Comparison of ENCODE assay signal across 10 cellular contexts in genomic region chr12:9866786-9867379, GRCh38. TPM values are rescaled to one million over a fixed set of nuclear protein-coding genes. Genes with fewer than 3 reads are reported as not detected.
DNase-seq lines count a peak whose midpoint lies in the region; ATAC-seq and TF ChIP-seq lines count a peak whose summit lies in the region.
"Had no signal": no experiment of that assay in that cellular context is flagged by ENCODE, and none has a peak within 500 bp of the region (broad histone marks: within the 10 kb centered on the region; RNA-seq: fewer than 3 reads in every experiment).

No MANE protein-coding gene starts in this region.

- DNase-seq in DMS53 treated with DMSO at 0.1 percent for 48 hours (lab: John Stamatoyannopoulos, UW; ENCODE audit: unreplicated experiment), result peak; percentile 82
- peak; percentile 30 for DNase-seq in OCI-LY7 (ENCODE audit: low spot score)
- DNase-seq in G401 (ENCODE audit: low spot score), result no peak
- DNase-seq in stimulated activated CD4-positive, alpha-beta T cell treated with anti-CD3 and anti-CD28 coated beads, Interleukin-4, amount 100 ng/mL, for 24 hours, result no peak
- no peak for DNase-seq in SIG-M5 treated with dmso at 0.1 percent for 504 hours (lab: John Stamatoyannopoulos, UW; ENCODE audit: unreplicated experiment)
- DNase-seq: activated gamma-delta T cell treated with Interleukin-2 at 50 U/mL for 16 hours had no signal

- peak overlapping the region; percentile 72 for H2AFZ ChIP-seq in OCI-LY7 (ENCODE audit: low read length)

- H3K4me2 ChIP-seq in OCI-LY7 (ENCODE audit: low read length) (peak overlapping the region; percentile 75), skeletal muscle satellite cell (ENCODE audit: low read length) (peak overlapping the region; percentile 50)

- H3K79me2 ChIP-seq in OCI-LY7 (ENCODE audit: insufficient read depth, low read depth, low read length), result peaks cover 26% of the 10 kb centered on the region; the same call in 1 of the 2 replicates

- BruUV-seq in OCI-LY7 (replicated peaks; lab: Mats Ljungman, UMichigan), result no TSS peak

- H3K27me3 ChIP-seq in endocrine pancreas (ENCODE audit: control insufficient read depth, insufficient read depth, low read length), result no peaks in the 10 kb centered on the region
- no peaks in the 10 kb centered on the region for H3K27me3 ChIP-seq in skeletal muscle satellite cell (ENCODE audit: control insufficient read depth, insufficient read depth, low read length)

- H3K27ac ChIP-seq in OCI-LY7 (ENCODE audit: low read depth, low read length, poor library complexity, severe bottlenecking), result peak overlapping the region; percentile 33

- H3K4me1 ChIP-seq in OCI-LY7 (ENCODE audit: insufficient read depth, low read length, poor library complexity, severe bottlenecking) (peaks cover 38% of the 10 kb centered on the region), endocrine pancreas (ENCODE audit: control insufficient read depth, insufficient read depth, low read length) (no peaks in the 10 kb centered on the region), skeletal muscle satellite cell (ENCODE audit: control insufficient read depth, insufficient read depth, low read length) (no peaks in the 10 kb centered on the region)

- H3K9ac ChIP-seq in endocrine pancreas (ENCODE audit: control insufficient read depth, insufficient read depth, low read length) (no peak overlapping the region), skeletal muscle satellite cell (ENCODE audit: low read depth, low read length) (peak overlapping the region; percentile 80)

- CTCF ChIA-PET in OCI-LY7 (lab: Charles Lee; ENCODE audit: unreplicated experiment), result interaction anchor here (0.5 kb wide), 1 partner anchor 236 kb away, joined by 3 read pairs; no protein-coding TSS in a partner anchor

- no peaks in the 10 kb centered on the region; the same call in 1 of the 2 replicates for H3K36me3 ChIP-seq in OCI-LY7 (ENCODE audit: insufficient read depth, low read length)
- H3K36me3 ChIP-seq in endocrine pancreas (ENCODE audit: control insufficient read depth, insufficient read depth, low read length), result no peaks in the 10 kb centered on the region
- H3K36me3 ChIP-seq in skeletal muscle satellite cell (ENCODE audit: insufficient read depth, low read length), result no peaks in the 10 kb centered on the region

- intact Hi-C loops in OCI-LY7 (cut with micrococcal nuclease; ENCODE audit: unreplicated experiment), result loop anchor here (5.0 kb wide), 1 partner anchor 115 kb away; no protein-coding TSS in a partner anchor

- H3K9me2 ChIP-seq in OCI-LY7 (ENCODE audit: insufficient read depth, low read length), result no peaks in the 10 kb centered on the region

- POLR2A ChIA-PET in OCI-LY7 (lab: Charles Lee), result interaction anchor here (0.5 to 1.5 kb wide), 11 partner anchors 11 to 1273 kb away, joined by 3 to 7 read pairs (median 3); no protein-coding TSS in a partner anchor

- H3K4me3 ChIP-seq in OCI-LY7 (ENCODE audit: low read depth, low read length, poor library complexity, severe bottlenecking) (peak overlapping the region; percentile 60), endocrine pancreas (ENCODE audit: control insufficient read depth, insufficient read depth, low read length) (peak overlapping the region; percentile 35), skeletal muscle satellite cell (ENCODE audit: low read length) (peak overlapping the region; percentile 40)

- no peak for ATAC-seq in GM19324 (IDR thresholded peaks at IDR 0.05; ENCODE audit: low FRiP score, unreplicated experiment)
- ATAC-seq: HCT116 had no signal

- H4K20me1 ChIP-seq in OCI-LY7 (ENCODE audit: insufficient read depth, low read length), result no peaks in the 10 kb centered on the region

- in situ Hi-C loops in G401 (cut with HindIII; ENCODE audit: low sequenced_read_pairs), result no loop called here

- no peak for TF ChIP-seq CTCF in OCI-LY7 (conservative IDR thresholded peaks at IDR 0.05; ENCODE audit: low read length)

- H3K9me3 ChIP-seq in OCI-LY7 (ENCODE audit: low read length), result peaks cover 12% of the 10 kb centered on the region; the same call in 1 of the 2 replicates
- H3K9me3 ChIP-seq in endocrine pancreas (ENCODE audit: control insufficient read depth, low read length), result no peaks in the 10 kb centered on the region
- no peaks in the 10 kb centered on the region for H3K9me3 ChIP-seq in skeletal muscle satellite cell (replicated peaks; ENCODE audit: low read length)

RNA-seq across cellular contexts. Expression of gene CLEC2B, which starts 2.3 kb away (rescaled TPM):
- 2.3 and 3.1 TPM in 2 replicates for total RNA-seq in OCI-LY7 (2014; rRNA removed; shearing (Covaris generic))
- total RNA-seq in OCI-LY7 (2022), result 1.8 and 2.2 TPM in 2 replicates
- total RNA-seq in skeletal muscle satellite cell (2012; rRNA removed), result 24.7 and 25.6 TPM in 2 replicates
- total RNA-seq in G401 (2014; rRNA removed; shearing (Covaris generic)), result not detected in 2 replicates

RNA-seq across cellular contexts. Expression of gene KLRF2, which starts 14.4 kb away (rescaled TPM):
- not detected in 2 replicates for total RNA-seq in OCI-LY7 (2014; rRNA removed; shearing (Covaris generic))
- not detected in 2 replicates for total RNA-seq in OCI-LY7 (2022)
- total RNA-seq in skeletal muscle satellite cell (2012; rRNA removed), result not detected in 2 replicates
- not detected in 2 replicates for total RNA-seq in G401 (2014; rRNA removed; shearing (Covaris generic))

RNA-seq across cellular contexts. Expression of gene KLRF1, which starts 39.6 kb away (rescaled TPM):
- total RNA-seq in OCI-LY7 (2014; rRNA removed; shearing (Covaris generic)), result not detected in 2 replicates
- 0.46 TPM in 1 of 2 replicates, not detected in the other for total RNA-seq in OCI-LY7 (2022)
- not detected in 2 replicates for total RNA-seq in skeletal muscle satellite cell (2012; rRNA removed)
- not detected in 2 replicates for total RNA-seq in G401 (2014; rRNA removed; shearing (Covaris generic))

Comparison
In these comparisons a context has a peak if more than half of its experiments do, and no peak if none do; other contexts are left out.
1. DNase-seq: peak in DMS53 treated with DMSO at 0.1 percent for 48 hours (single experiment) and OCI-LY7 (single experiment); none in G401 (single experiment), stimulated activated CD4-positive, alpha-beta T cell treated with anti-CD3 and anti-CD28 coated beads, Interleukin-4, amount 100 ng/mL, for 24 hours (single experiment) and SIG-M5 treated with dmso at 0.1 percent for 504 hours (single experiment).
2. Peak in every context shown above with its lines, with median percentiles within 50 percentile points of each other: H3K4me3 ChIP-seq.